In genomic region chr9:128927731-128928411, GRCh38 we compare ENCODE assay signal across 9 cellular contexts. TPM values are rescaled to one million over a fixed set of nuclear protein-coding genes. Genes with fewer than 3 reads are reported as not detected.
DNase-seq lines count a peak whose midpoint lies in the region; ATAC-seq and TF ChIP-seq lines count a peak whose summit lies in the region.
"Had no signal": no experiment of that assay in that cellular context is flagged by ENCODE, and none has a peak within 500 bp of the region (broad histone marks: within the 10 kb centered on the region; RNA-seq: fewer than 3 reads in every experiment).

No MANE protein-coding gene starts in this region.

- H3K9me3 ChIP-seq in left lung, result no peaks in the 10 kb centered on the region

- no peaks in the 10 kb centered on the region for H3K27me3 ChIP-seq in left lung

- TF ChIP-seq CTCF in GM10266 (IDR thresholded peaks at IDR 0.05; ENCODE audit: control insufficient read depth, insufficient read depth, low read depth, missing control alignments), result peak; percentile 91
- TF ChIP-seq CTCF in WI38 (IDR thresholded peaks at IDR 0.05; ENCODE audit: low read depth, low read length), result peak; percentile 85
- TF ChIP-seq CTCF in left lung (IDR thresholded peaks at IDR 0.05), result peak; percentile 73 to 76

- H3K36me3 Mint-ChIP-seq in stimulated activated effector memory CD8-positive, alpha-beta T cell treated with anti-CD3 and anti-CD28 coated beads, Interleukin-12 subunit alpha, Interleukin-12 subunit beta, amount 100 ng/mL, for 72 hours, result no peaks in the 10 kb centered on the region

- H3K27ac ChIP-seq in caudate nucleus (ENCODE audit: low read depth, low read length) (peak overlapping the region; percentile 73), left lung (no peak overlapping the region)

- H3K4me1 Mint-ChIP-seq in stimulated activated effector memory CD8-positive, alpha-beta T cell treated with anti-CD3 and anti-CD28 coated beads, Interleukin-12 subunit alpha, Interleukin-12 subunit beta, amount 100 ng/mL, for 72 hours, result peaks cover 13% of the 10 kb centered on the region

- no peak overlapping the region for H3K4me3 Mint-ChIP-seq in stimulated activated effector memory CD8-positive, alpha-beta T cell treated with anti-CD3 and anti-CD28 coated beads, Interleukin-12 subunit alpha, Interleukin-12 subunit beta, amount 100 ng/mL, for 72 hours
- H3K4me3 Mint-ChIP-seq: activated naive CD8-positive, alpha-beta T cell had no signal

- DNase-seq in GM10266 (ENCODE audit: extremely low spot score) (peak; percentile 76), NCI-H128 (lab: John Stamatoyannopoulos, UW; ENCODE audit: unreplicated experiment) (peak; percentile 2), caudate nucleus (lab: John Stamatoyannopoulos, UW) (peak in 26 of 61 donors; percentile 12 to 64 (median 28)), left lung (no peak), pons (ENCODE audit: low spot score) (no peak)
- peak; percentile 36 to 68 for DNase-seq in stimulated activated effector memory CD8-positive, alpha-beta T cell treated with anti-CD3 and anti-CD28 coated beads, Interleukin-12 subunit alpha, Interleukin-12 subunit beta, amount 100 ng/mL, for 72 hours (ENCODE audit: low spot score in 2 of 2)

- no peak overlapping the region for H3K4me3 ChIP-seq in WI38 (ENCODE audit: low read depth, low read length)
- no peak overlapping the region for H3K4me3 ChIP-seq in left lung

- intact Hi-C loops in left lung (cut with DNase I), result loop anchor here in 1 of 2 donors (5.0 kb wide), 1 partner anchor 61 kb away; no protein-coding TSS in a partner anchor

- ATAC-seq in left lung (peak; percentile 95), GM21737 (IDR thresholded peaks at IDR 0.05; ENCODE audit: unreplicated experiment) (no peak)
- peak; percentile 77 for ATAC-seq in stimulated activated effector memory CD8-positive, alpha-beta T cell treated with anti-CD3 and anti-CD28 coated beads, Interleukin-12 subunit alpha, Interleukin-12 subunit beta, amount 100 ng/mL, for 72 hours

- no peaks in the 10 kb centered on the region for H3K36me3 ChIP-seq in left lung

- H3K27ac Mint-ChIP-seq in stimulated activated effector memory CD8-positive, alpha-beta T cell treated with anti-CD3 and anti-CD28 coated beads, Interleukin-12 subunit alpha, Interleukin-12 subunit beta, amount 100 ng/mL, for 72 hours, result no peak overlapping the region
- H3K27ac Mint-ChIP-seq: activated naive CD8-positive, alpha-beta T cell had no signal

- H3K4me1 ChIP-seq in left lung, result peaks cover 0 to 9% of the 10 kb centered on the region in 2 donors

- no peaks in the 10 kb centered on the region for H3K9me3 Mint-ChIP-seq in stimulated activated effector memory CD8-positive, alpha-beta T cell treated with anti-CD3 and anti-CD28 coated beads, Interleukin-12 subunit alpha, Interleukin-12 subunit beta, amount 100 ng/mL, for 72 hours

RNA-seq across cellular contexts. Expression of gene PHYHD1, which starts 7.1 kb away (rescaled TPM):
- 10 to 100 TPM; 32.6 to 49.4 TPM for total RNA-seq in left lung

RNA-seq across cellular contexts. Expression of gene DOLK, which starts 19.5 kb away (rescaled TPM):
- 10 to 100 TPM; 14.9 to 19.4 TPM for total RNA-seq in left lung

RNA-seq across cellular contexts. Expression of gene NUP188, which starts 19.6 kb away (rescaled TPM):
- 10 to 100 TPM; 42.6 to 60.9 TPM for total RNA-seq in left lung

RNA-seq across cellular contexts. Expression of gene LRRC8A, which starts 45.9 kb away (rescaled TPM):
- total RNA-seq in left lung, result 10 to 100 TPM; 61.9 to 70.6 TPM

RNA-seq across cellular contexts. Expression of gene KYAT1, which starts 46.1 kb away (rescaled TPM):
- 1 to 10 TPM; 6.2 to 7.4 TPM for total RNA-seq in left lung

Comparison
In these comparisons a context has a peak if more than half of its experiments do, and no peak if none do; other contexts are left out.
1. DNase-seq: peak in GM10266 (single experiment), NCI-H128 (single experiment) and stimulated activated effector memory CD8-positive, alpha-beta T cell treated with anti-CD3 and anti-CD28 coated beads, Interleukin-12 subunit alpha, Interleukin-12 subunit beta, amount 100 ng/mL, for 72 hours (2 of 2); none in left lung (0 of 2) and pons (single experiment).
2. Peak in every context shown above with its lines, with median percentiles within 50 percentile points of each other: CTCF ChIP-seq.